Comparison of ENCODE assay signal across 18 cellular contexts in the genomic region with DNA sequence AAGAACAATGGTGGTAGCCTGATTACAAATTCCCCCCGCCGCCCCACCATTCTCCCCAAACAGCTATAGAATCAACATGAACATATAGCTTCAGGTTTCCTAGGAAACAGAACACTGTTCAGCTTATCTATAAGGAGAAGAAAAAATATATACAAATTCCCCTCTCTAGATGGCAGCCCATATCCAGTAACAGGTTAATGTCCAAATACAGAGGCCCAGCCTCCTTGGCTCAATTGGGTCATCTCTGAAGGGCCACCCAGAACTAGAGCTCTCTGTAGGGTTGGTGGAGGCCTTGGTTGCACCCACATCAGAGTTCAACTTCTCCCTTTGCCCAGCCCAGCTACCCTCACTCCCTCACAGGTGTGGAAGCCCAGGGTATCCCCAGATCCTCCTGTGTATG.
A peak's percentile ranks its signal among the peaks of the same experiment; 100 is the strongest.
DNase-seq lines count a peak whose midpoint lies in the region; ATAC-seq and TF ChIP-seq lines count a peak whose summit lies in the region.
"Had no signal": no experiment of that assay in that cellular context is flagged by ENCODE, and none has a peak within 500 bp of the region (broad histone marks: within the 10 kb centered on the region; RNA-seq: fewer than 3 reads in every experiment).

No MANE protein-coding gene starts in this region.

- TF ChIP-seq CTCF in SK-N-SH (IDR thresholded peaks at IDR 0.05) (no peak), LNCaP clone FGC (IDR thresholded peaks at IDR 0.05; ENCODE audit: control insufficient read depth, extremely low read depth, insufficient read depth) (peak; percentile 32), nephron (IDR thresholded peaks at IDR 0.05; ENCODE audit: unreplicated experiment in 3 of 3) (no peak)

- peaks cover 3% of the 10 kb centered on the region for H3K9me3 Mint-ChIP-seq in nephron

- H3K36me3 ChIP-seq in SK-N-SH (replicated peaks in 1 of 2; ENCODE audit: control insufficient read depth in 1 of 2, insufficient read depth in 2 of 2, low read length in 1 of 2) (no peaks in the 10 kb centered on the region), MG63 (no peaks in the 10 kb centered on the region)
- H3K36me3 ChIP-seq: BLaER1 treated with 17β-estradiol and CSF1 and Interleukin-3, amounts not matched to agents 10 nM and 100 nM had no signal

- no peak overlapping the region for H3K27ac ChIP-seq in SK-N-SH (ENCODE audit: low read depth in 2 of 2, low read length in 1 of 2)
- H3K27ac ChIP-seq: BLaER1 treated with 17β-estradiol and CSF1 and Interleukin-3, amounts not matched to agents 10 nM and 100 nM had no signal

- peak overlapping the region in 2 of 3 experiments; percentile 36 to 71 for H3K27ac Mint-ChIP-seq in nephron
- H3K27ac Mint-ChIP-seq: HFFc6 had no signal

- H3F3A ChIP-seq in SK-N-SH (replicated peaks; ENCODE audit: insufficient read depth), result no peaks in the 10 kb centered on the region

- H3K27me3 ChIP-seq in SK-N-SH (ENCODE audit: insufficient read depth), result no peaks in the 10 kb centered on the region
- H3K27me3 ChIP-seq in MG63, result no peaks in the 10 kb centered on the region
- H3K27me3 ChIP-seq: BLaER1 treated with 17β-estradiol and CSF1 and Interleukin-3, amounts not matched to agents 10 nM and 100 nM had no signal

- H3K9me3 ChIP-seq in SK-N-SH (no peaks in the 10 kb centered on the region), MG63 (no peaks in the 10 kb centered on the region)
- H3K9me3 ChIP-seq: BLaER1 treated with 17β-estradiol and CSF1 and Interleukin-3, amounts not matched to agents 10 nM and 100 nM had no signal

- DNase-seq in SK-N-SH (no peak), LNCaP clone FGC (ENCODE audit: low read depth) (no peak), SK-MEL-5 (ENCODE audit: low read depth, low spot score) (peak; percentile 26), NCI-H2029 treated with DMSO at 0.1 percent for 48 hours (lab: John Stamatoyannopoulos, UW) (no peak), MG63 (no peak)
- DNase-seq: DMS 273 treated with DMSO at 0.1 percent for 48 hours, GDM1, HFFc6, NCI-H1436, NCI-H2081 treated with DMSO at 0.1 percent for 48 hours, NCI-H510A treated with DMSO at 0.1 percent for 48 hours, NCI-H82, SW 1271 had no signal

- H3K79me2 ChIP-seq in SK-N-SH (ENCODE audit: insufficient read depth), result no peaks in the 10 kb centered on the region

- no peak overlapping the region for H3K4me3 Mint-ChIP-seq in nephron
- H3K4me3 Mint-ChIP-seq: HFFc6 had no signal

- H4K20me1 ChIP-seq in SK-N-SH (ENCODE audit: insufficient read depth), result no peaks in the 10 kb centered on the region
- H4K20me1 ChIP-seq: BLaER1 treated with 17β-estradiol and CSF1 and Interleukin-3, amounts not matched to agents 10 nM and 100 nM had no signal

- no peaks in the 10 kb centered on the region for H3K4me1 ChIP-seq in SK-N-SH (ENCODE audit: control insufficient read depth in 1 of 2, insufficient read depth in 2 of 2, low read depth in 1 of 2, low read length in 1 of 2)

- H3K4me2 ChIP-seq in SK-N-SH, result no peak overlapping the region
- H3K4me2 ChIP-seq: BLaER1 treated with 17β-estradiol and CSF1 and Interleukin-3, amounts not matched to agents 10 nM and 100 nM had no signal

- no peak overlapping the region for H2AFZ ChIP-seq in SK-N-SH (ENCODE audit: low read depth)

- no peak overlapping the region for H3K9ac ChIP-seq in SK-N-SH
- H3K9ac ChIP-seq: BLaER1 treated with 17β-estradiol and CSF1 and Interleukin-3, amounts not matched to agents 10 nM and 100 nM had no signal

- ATAC-seq in SK-N-SH treated with all-trans-retinoic acid at 6 μM for 48 hours, result no peak
- no peak for ATAC-seq in GM18498 (IDR thresholded peaks at IDR 0.05; ENCODE audit: unreplicated experiment)
- ATAC-seq: GM12878 had no signal

- no peak overlapping the region for H3K4me3 ChIP-seq in SK-N-SH (ENCODE audit: low read depth in 2 of 2, low read length in 1 of 2)
- no peak overlapping the region for H3K4me3 ChIP-seq in LNCaP clone FGC (ENCODE audit: low read depth, low read length)
- H3K4me3 ChIP-seq in MG63, result no peak overlapping the region
- H3K4me3 ChIP-seq: BLaER1 treated with 17β-estradiol and CSF1 and Interleukin-3, amounts not matched to agents 10 nM and 100 nM; GM12878 had no signal

- in situ Hi-C loops in SK-MEL-5 (cut with HindIII; ENCODE audit: low pct_unique_long_range_greater_than_20kb, low sequenced_read_pairs), result no loop called here

- CTCF ChIA-PET in SK-N-SH (lab: Yijun Ruan, JAX), result interaction anchor here (0.7 to 2.4 kb wide), 5 partner anchors 9 to 139 kb away, joined by 3 to 12 read pairs (median 3); no protein-coding TSS in a partner anchor

- WGBS in SK-N-SH (ENCODE audit: low lambda C conversion rate), result 82% methylated on average over 2 of the region's 2 CpGs

- peak; percentile 8; the same call in 1 of the 2 replicates for TF ChIP-seq RAD21 in SK-N-SH (IDR thresholded peaks at IDR 0.05; ENCODE audit: low read length)

- TF ChIP-seq EP300 in SK-N-SH (IDR thresholded peaks at IDR 0.05; ENCODE audit: borderline replicate concordance in 1 of 2, low read depth in 1 of 2, low read length in 1 of 2), result no peak

- H3K36me3 Mint-ChIP-seq in nephron (ENCODE audit: low read depth), result no peaks in the 10 kb centered on the region

- POLR2A ChIA-PET in SK-N-SH (lab: Yijun Ruan, JAX), result no interaction called here

- peaks cover 39% of the 10 kb centered on the region for H3K4me1 Mint-ChIP-seq in nephron

- H3K27me3 Mint-ChIP-seq in nephron (ENCODE audit: low read depth), result no peaks in the 10 kb centered on the region

- no peaks in the 10 kb centered on the region for H3K9me2 ChIP-seq in SK-N-SH

TF ChIP-seq in SK-N-SH, 30 proteins besides CTCF, POLR2A, EP300 and RAD21:
- TF ChIP-seq FOXM1 (IDR thresholded peaks at IDR 0.05; ENCODE audit: low read depth) (no peak), SIN3A (IDR thresholded peaks at IDR 0.05; ENCODE audit: borderline replicate concordance, low read depth, low read length) (no peak), IRF3 (IDR thresholded peaks at IDR 0.05; ENCODE audit: low read depth, low read length) (no peak), USF2 (IDR thresholded peaks at IDR 0.05; ENCODE audit: borderline replicate concordance, low read depth, low read length) (no peak), TAF1 (IDR thresholded peaks at IDR 0.05; ENCODE audit: borderline replicate concordance, low read depth, low read length) (no peak), FOXJ3 (CRISPR knock-in tag; IDR thresholded peaks at IDR 0.05) (no peak), RXRA (IDR thresholded peaks at IDR 0.05; ENCODE audit: borderline replicate concordance, low read depth) (no peak)
TF ChIP-seq in SK-N-SH: peak in this region for 0.

TF ChIP-seq in SK-N-SH treated with all-trans-retinoic acid at 6 μM for 48 hours, 23 proteins besides CTCF, POLR2A, EP300 and RAD21:
- TF ChIP-seq ZFP30 (CRISPR knock-in tag; IDR thresholded peaks at IDR 0.05) (no peak), TOX (CRISPR knock-in tag; IDR thresholded peaks at IDR 0.05; ENCODE audit: borderline replicate concordance) (no peak), CSDC2 (CRISPR knock-in tag; IDR thresholded peaks at IDR 0.05) (no peak), ZNF70 (CRISPR knock-in tag; IDR thresholded peaks at IDR 0.05) (no peak), ESRRG (CRISPR knock-in tag; IDR thresholded peaks at IDR 0.05) (no peak), CSRNP3 (CRISPR knock-in tag; IDR thresholded peaks at IDR 0.05) (no peak), SNAI2 (CRISPR knock-in tag; IDR thresholded peaks at IDR 0.05) (no peak)
